Comparison of ENCODE assay signal across 8 cellular contexts in the genomic region with DNA sequence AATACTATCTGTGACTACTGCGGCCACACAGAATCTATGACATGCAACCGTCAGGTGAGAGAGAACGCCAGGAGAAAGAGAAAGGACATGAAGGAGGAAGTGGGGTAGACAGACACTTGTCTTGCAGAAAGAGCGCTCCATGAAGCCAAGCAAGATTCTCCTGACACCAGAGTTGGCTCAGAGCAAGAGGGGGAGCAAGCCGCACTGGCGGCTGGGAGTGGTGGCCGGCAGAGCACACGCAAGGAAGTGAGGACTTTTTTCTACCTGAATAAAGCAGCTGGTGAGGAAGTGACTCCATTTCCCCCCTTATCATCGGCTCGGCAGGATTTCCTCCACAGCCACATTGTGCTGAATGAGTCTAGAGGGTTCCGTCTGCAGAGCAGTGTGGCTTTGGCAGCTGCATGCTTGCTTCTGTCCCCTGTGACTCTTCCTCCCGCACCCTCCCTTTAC.
DNase-seq lines count a peak whose midpoint lies in the region; ATAC-seq and TF ChIP-seq lines count a peak whose summit lies in the region.

No MANE protein-coding gene starts in this region.

- H3K9me3 ChIP-seq in left ventricle myocardium inferior (replicated peaks) (no peaks in the 10 kb centered on the region), transverse colon (no peaks in the 10 kb centered on the region)

- H3K4me1 ChIP-seq in left ventricle myocardium inferior (peaks cover 48% of the 10 kb centered on the region), transverse colon (peaks cover under 1 to 30% (median 8%) of the 10 kb centered on the region in 4 donors)

- peaks cover 80% of the 10 kb centered on the region for H3K4me1 Mint-ChIP-seq in activated B cell treated with CpG ODN at 0.5 μM for 24 hours

- POLR2A ChIA-PET in activated B cell treated with CpG ODN at 0.5 μM for 24 hours (lab: Charles Lee): interaction anchor here (1.1 to 13.1 kb wide), 11 partner anchors 9 to 614 kb away, joined by 3 to 180 read pairs (median 6); a partner anchor contains a TSS

- TF ChIP-seq CTCF in activated B cell treated with CpG ODN at 0.5 μM for 24 hours (IDR thresholded peaks at IDR 0.05) (no peak), left ventricle myocardium inferior (IDR thresholded peaks at IDR 0.05; ENCODE audit: borderline replicate concordance) (no peak), transverse colon (IDR thresholded peaks at IDR 0.05) (no peak)

- ATAC-seq in HG02852 (IDR thresholded peaks at IDR 0.05; ENCODE audit: unreplicated experiment) (peak; percentile 22), activated B cell treated with CpG ODN at 0.5 μM for 24 hours (ENCODE audit: low read depth) (peak; percentile 53)

- H3K4me3 ChIP-seq in left ventricle myocardium inferior: peak overlapping the region; percentile 43
- peak overlapping the region in 1 of 4 donors; percentile 19 for H3K4me3 ChIP-seq in transverse colon

- H3K36me3 Mint-ChIP-seq in activated B cell treated with CpG ODN at 0.5 μM for 24 hours (ENCODE audit: low read depth): peaks cover 30% of the 10 kb centered on the region

- CTCF ChIA-PET in activated B cell treated with CpG ODN at 0.5 μM for 24 hours (lab: Charles Lee): interaction anchor here (1.0 to 2.8 kb wide), 4 partner anchors 16 to 180 kb away, joined by 3 to 17 read pairs (median 8); a partner anchor contains a TSS

- DNase-seq in CD1c-positive myeloid dendritic cell (ENCODE audit: extremely low spot score) (peak; percentile 19), activated B cell treated with CpG ODN at 0.5 μM for 24 hours (no peak), left ventricle myocardium inferior (no peak), transverse colon (no peak), superior temporal gyrus (ENCODE audit: extremely low spot score) (no peak), NCI-H82 (lab: John Stamatoyannopoulos, UW) (no peak), H4 (ENCODE audit: low spot score) (no peak)

- 61 to 87% methylated on average over 9 to 12 of the region's 12 CpGs for WGBS in transverse colon (ENCODE audit: low coverage in 1 of 2), 2 donors

- no peak for TF ChIP-seq EP300 in transverse colon (IDR thresholded peaks at IDR 0.05; ENCODE audit: low read depth)

- no peak for TF ChIP-seq POLR2A in transverse colon (IDR thresholded peaks at IDR 0.05)

- H3K9me3 Mint-ChIP-seq in activated B cell treated with CpG ODN at 0.5 μM for 24 hours: peaks cover 3% of the 10 kb centered on the region

- H3K27me3 Mint-ChIP-seq in activated B cell treated with CpG ODN at 0.5 μM for 24 hours: no peaks in the 10 kb centered on the region

- peak overlapping the region; percentile 40 for H3K27ac ChIP-seq in left ventricle myocardium inferior (replicated peaks)
- H3K27ac ChIP-seq in transverse colon: peak overlapping the region; percentile 33 to 76 (median 50)

- H3K36me3 ChIP-seq in left ventricle myocardium inferior: no peaks in the 10 kb centered on the region
- no peaks in the 10 kb centered on the region for H3K36me3 ChIP-seq in transverse colon

- H3K27ac Mint-ChIP-seq in activated B cell treated with CpG ODN at 0.5 μM for 24 hours: peak overlapping the region; percentile 90

- peak overlapping the region; percentile 82 for H3K4me3 Mint-ChIP-seq in activated B cell treated with CpG ODN at 0.5 μM for 24 hours

- intact Hi-C loops in activated B cell treated with CpG ODN at 0.5 μM for 24 hours (cut with micrococcal nuclease) (loop anchor here (1.0 to 5.0 kb wide), 3 partner anchors 17 to 421 kb away; a partner anchor contains a TSS), left ventricle myocardium inferior (cut with micrococcal nuclease) (no loop called here), transverse colon (cut with DNase I; ENCODE audit: low total_unique reads) (loop anchor here (10.0 kb wide), 1 partner anchor 113 kb away; no protein-coding TSS in a partner anchor)

- H3K27me3 ChIP-seq in left ventricle myocardium inferior (ENCODE audit: low read depth) (no peaks in the 10 kb centered on the region), transverse colon (no peaks in the 10 kb centered on the region)

- in situ Hi-C loops in transverse colon (cut with MboI; ENCODE audit: low pct_ligation_motif_present in 1 of 4, low pct_unique_long_range_greater_than_20kb in 1 of 4, low sequenced_read_pairs in 3 of 4): loop anchor here (10.0 to 25.0 kb wide), 4 partner anchors 177 to 299 kb away; a partner anchor contains a TSS
